ENCODE assay signal across 1 cellular context in the genomic region with DNA sequence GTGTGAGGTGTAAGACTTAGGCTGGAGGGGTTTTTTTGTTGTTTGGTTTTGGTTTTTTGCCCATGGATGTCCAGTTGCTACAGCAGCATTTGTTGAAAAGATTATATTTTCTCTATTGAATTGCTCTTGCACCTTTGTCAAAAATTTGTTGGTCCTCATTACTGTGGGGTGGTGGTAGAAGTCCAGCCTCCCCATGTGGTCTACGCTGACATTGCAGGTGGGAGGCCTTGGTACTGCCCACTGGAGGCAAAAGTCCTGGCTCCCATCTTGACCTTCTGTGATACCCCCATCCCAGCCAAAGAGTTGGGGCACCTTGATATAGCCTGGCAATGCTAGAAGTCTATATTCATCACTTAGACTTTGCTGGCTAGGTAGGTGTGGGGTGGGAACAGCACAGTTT.
TF ChIP-seq lines count a peak whose summit lies in the region.

No MANE protein-coding gene starts in this region.

TF ChIP-seq in GM23338, 12 proteins besides CTCF, POLR2A, EP300 and RAD21 (continued from another document):
- TF ChIP-seq, protein P1, sequence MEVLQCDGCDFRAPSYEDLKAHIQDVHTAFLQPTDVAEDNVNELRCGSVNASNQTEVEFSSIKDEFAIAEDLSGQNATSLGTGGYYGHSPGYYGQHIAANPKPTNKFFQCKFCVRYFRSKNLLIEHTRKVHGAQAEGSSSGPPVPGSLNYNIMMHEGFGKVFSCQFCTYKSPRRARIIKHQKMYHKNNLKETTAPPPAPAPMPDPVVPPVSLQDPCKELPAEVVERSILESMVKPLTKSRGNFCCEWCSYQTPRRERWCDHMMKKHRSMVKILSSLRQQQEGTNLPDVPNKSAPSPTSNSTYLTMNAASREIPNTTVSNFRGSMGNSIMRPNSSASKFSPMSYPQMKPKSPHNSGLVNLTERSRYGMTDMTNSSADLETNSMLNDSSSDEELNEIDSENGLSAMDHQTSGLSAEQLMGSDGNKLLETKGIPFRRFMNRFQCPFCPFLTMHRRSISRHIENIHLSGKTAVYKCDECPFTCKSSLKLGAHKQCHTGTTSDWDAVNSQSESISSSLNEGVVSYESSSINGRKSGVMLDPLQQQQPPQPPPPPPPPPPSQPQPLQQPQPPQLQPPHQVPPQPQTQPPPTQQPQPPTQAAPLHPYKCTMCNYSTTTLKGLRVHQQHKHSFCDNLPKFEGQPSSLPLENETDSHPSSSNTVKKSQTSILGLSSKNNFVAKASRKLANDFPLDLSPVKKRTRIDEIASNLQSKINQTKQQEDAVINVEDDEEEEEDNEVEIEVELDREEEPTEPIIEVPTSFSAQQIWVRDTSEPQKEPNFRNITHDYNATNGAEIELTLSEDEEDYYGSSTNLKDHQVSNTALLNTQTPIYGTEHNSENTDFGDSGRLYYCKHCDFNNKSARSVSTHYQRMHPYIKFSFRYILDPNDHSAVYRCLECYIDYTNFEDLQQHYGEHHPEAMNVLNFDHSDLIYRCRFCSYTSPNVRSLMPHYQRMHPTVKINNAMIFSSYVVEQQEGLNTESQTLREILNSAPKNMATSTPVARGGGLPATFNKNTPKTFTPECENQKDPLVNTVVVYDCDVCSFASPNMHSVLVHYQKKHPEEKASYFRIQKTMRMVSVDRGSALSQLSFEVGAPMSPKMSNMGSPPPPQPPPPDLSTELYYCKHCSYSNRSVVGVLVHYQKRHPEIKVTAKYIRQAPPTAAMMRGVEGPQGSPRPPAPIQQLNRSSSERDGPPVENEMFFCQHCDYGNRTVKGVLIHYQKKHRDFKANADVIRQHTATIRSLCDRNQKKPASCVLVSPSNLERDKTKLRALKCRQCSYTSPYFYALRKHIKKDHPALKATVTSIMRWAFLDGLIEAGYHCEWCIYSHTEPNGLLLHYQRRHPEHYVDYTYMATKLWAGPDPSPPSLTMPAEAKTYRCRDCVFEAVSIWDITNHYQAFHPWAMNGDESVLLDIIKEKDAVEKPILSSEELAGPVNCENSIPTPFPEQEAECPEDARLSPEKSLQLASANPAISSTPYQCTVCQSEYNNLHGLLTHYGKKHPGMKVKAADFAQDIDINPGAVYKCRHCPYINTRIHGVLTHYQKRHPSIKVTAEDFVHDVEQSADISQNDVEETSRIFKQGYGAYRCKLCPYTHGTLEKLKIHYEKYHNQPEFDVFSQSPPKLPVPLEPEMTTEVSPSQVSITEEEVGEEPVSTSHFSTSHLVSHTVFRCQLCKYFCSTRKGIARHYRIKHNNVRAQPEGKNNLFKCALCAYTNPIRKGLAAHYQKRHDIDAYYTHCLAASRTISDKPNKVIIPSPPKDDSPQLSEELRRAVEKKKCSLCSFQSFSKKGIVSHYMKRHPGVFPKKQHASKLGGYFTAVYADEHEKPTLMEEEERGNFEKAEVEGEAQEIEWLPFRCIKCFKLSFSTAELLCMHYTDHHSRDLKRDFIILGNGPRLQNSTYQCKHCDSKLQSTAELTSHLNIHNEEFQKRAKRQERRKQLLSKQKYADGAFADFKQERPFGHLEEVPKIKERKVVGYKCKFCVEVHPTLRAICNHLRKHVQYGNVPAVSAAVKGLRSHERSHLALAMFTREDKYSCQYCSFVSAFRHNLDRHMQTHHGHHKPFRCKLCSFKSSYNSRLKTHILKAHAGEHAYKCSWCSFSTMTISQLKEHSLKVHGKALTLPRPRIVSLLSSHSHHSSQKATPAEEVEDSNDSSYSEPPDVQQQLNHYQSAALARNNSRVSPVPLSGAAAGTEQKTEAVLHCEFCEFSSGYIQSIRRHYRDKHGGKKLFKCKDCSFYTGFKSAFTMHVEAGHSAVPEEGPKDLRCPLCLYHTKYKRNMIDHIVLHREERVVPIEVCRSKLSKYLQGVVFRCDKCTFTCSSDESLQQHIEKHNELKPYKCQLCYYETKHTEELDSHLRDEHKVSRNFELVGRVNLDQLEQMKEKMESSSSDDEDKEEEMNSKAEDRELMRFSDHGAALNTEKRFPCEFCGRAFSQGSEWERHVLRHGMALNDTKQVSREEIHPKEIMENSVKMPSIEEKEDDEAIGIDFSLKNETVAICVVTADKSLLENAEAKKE (CRISPR knock-in tag; IDR thresholded peaks at IDR 0.05): no peak
- no peak for TF ChIP-seq ZNF114 (CRISPR knock-in tag; IDR thresholded peaks at IDR 0.05)
